Comparison of ENCODE assay signal across 16 cellular contexts in the genomic region with DNA sequence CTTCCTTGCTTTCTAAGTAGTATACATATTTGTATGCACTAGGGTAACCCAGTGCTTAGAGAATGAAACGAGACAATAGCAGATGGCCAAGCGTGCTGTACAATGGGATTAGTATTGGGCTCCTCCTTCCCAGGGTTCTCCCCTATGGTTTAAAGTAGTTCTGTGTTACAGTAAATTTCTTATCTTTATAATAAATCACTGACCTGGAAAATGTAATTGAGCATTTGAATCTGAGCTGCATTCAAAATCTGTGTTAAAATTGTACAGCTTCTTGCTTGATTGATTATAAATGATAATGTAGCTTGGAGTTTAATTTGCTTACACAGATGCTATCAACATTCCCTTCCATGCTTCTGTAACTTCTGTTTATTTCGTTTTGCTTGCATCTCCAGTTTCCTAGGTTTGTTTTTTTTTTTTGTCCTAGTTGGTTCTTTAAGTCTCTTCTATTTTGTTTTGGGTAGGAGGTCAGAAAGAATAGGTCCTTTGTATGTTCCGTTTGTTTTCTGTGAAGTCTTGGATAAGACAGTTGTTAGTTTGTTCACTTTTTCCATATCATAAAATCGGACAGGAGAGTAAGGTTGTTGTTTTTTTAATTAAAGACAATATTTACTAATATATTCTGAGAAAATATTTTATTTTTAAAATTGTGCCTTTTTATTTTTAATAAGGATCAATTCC.
DNase-seq lines count a peak whose midpoint lies in the region; ATAC-seq and TF ChIP-seq lines count a peak whose summit lies in the region.
"Had no signal": no experiment of that assay in that cellular context is flagged by ENCODE, and none has a peak within 500 bp of the region (broad histone marks: within the 10 kb centered on the region; RNA-seq: fewer than 3 reads in every experiment).

No MANE protein-coding gene starts in this region.

- no peak overlapping the region for H3K4me3 ChIP-seq in LNCaP clone FGC (ENCODE audit: low read depth, low read length)
- H3K4me3 ChIP-seq: BLaER1, psoas muscle had no signal

- DNase-seq in LNCaP clone FGC (ENCODE audit: low read depth) = peak; percentile 27
- peak; percentile 63 for DNase-seq in NCI-H446 treated with DMSO at 0.1 percent for 48 hours (lab: John Stamatoyannopoulos, UW)
- peak; percentile 3 for DNase-seq in renal cortical epithelial cell (ENCODE audit: low read depth)
- DNase-seq: cerebellar nuclear complex; foreskin keratinocyte; HCEC 1CT; MM.1S; naive thymus-derived CD4-positive, alpha-beta T cell; psoas muscle had no signal

- H3K27ac ChIP-seq in cingulate gyrus (ENCODE audit: low read depth, low read length) = peak overlapping the region; percentile 55
- H3K27ac ChIP-seq: BLaER1, foreskin keratinocyte, psoas muscle had no signal

- no peak for TF ChIP-seq CTCF in LNCaP clone FGC (IDR thresholded peaks at IDR 0.05; ENCODE audit: control insufficient read depth, extremely low read depth, insufficient read depth)

- ATAC-seq in HG03175 (IDR thresholded peaks at IDR 0.05; ENCODE audit: unreplicated experiment) (no peak), HG02870 (IDR thresholded peaks at IDR 0.05; ENCODE audit: unreplicated experiment) (no peak), HG03045 (IDR thresholded peaks at IDR 0.05; ENCODE audit: unreplicated experiment) (no peak)
- ATAC-seq: foreskin keratinocyte; HepG2; naive thymus-derived CD4-positive, alpha-beta T cell; psoas muscle; stimulated activated memory B cell treated with anti-CD40 and anti-IgM and Interleukin-4, amounts not matched to agents 10 μg/mL and 1 μg/mL and 100 μg/mL, for 72 hours had no signal

Comparison
In these comparisons a context has a peak if more than half of its experiments do, and no peak if none do; other contexts are left out.
1. DNase-seq: peak in every context shown above with its lines; median percentile 63 in NCI-H446 treated with DMSO at 0.1 percent for 48 hours; 27 in LNCaP clone FGC; 3 in renal cortical epithelial cell.